In the genomic region with DNA sequence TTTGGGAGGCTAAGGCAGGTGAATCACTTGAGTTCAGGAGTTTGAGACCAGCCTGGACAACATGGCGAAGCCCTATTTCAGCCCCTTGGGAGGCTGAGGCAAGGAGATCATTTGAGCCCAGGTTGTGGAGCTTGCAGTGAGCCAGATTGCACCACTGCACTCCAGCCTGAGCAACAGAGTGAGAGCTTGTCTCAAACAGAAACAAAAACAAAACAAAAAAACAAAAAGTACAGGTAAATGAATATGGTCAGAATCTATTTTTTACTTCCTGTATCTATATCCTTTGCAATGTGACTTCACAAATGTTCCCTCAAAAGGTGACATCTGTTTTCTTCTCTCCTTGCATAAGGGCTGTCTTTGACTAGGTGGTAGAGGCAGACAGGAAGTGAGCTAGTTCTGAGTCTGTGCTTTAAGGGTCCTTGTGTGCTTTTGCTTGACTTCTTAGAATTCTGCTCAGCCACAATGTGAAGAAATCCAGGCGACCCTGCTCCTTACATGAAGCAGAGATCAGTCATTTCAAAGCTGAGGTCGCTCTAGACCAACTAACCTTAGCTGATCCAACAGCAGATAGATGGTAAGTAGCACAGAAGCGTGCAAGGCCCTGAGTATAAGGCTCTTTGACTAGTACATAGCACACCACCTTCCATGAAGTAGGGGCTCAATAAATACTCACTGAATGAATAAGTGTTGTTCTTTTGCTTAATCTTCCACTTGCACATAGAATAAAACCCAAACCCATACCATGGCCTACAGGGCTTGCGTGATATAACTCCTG, we compare ENCODE assay signal across 1 cellular context.
TF ChIP-seq lines count a peak whose summit lies in the region.

No MANE protein-coding gene starts in this region.

TF ChIP-seq in GM23338, 12 proteins besides CTCF, POLR2A, EP300 and RAD21 (continued from another document):
- TF ChIP-seq, protein P1, sequence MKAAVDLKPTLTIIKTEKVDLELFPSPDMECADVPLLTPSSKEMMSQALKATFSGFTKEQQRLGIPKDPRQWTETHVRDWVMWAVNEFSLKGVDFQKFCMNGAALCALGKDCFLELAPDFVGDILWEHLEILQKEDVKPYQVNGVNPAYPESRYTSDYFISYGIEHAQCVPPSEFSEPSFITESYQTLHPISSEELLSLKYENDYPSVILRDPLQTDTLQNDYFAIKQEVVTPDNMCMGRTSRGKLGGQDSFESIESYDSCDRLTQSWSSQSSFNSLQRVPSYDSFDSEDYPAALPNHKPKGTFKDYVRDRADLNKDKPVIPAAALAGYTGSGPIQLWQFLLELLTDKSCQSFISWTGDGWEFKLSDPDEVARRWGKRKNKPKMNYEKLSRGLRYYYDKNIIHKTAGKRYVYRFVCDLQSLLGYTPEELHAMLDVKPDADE (IDR thresholded peaks at IDR 0.05), result no peak
- TF ChIP-seq, protein P2, sequence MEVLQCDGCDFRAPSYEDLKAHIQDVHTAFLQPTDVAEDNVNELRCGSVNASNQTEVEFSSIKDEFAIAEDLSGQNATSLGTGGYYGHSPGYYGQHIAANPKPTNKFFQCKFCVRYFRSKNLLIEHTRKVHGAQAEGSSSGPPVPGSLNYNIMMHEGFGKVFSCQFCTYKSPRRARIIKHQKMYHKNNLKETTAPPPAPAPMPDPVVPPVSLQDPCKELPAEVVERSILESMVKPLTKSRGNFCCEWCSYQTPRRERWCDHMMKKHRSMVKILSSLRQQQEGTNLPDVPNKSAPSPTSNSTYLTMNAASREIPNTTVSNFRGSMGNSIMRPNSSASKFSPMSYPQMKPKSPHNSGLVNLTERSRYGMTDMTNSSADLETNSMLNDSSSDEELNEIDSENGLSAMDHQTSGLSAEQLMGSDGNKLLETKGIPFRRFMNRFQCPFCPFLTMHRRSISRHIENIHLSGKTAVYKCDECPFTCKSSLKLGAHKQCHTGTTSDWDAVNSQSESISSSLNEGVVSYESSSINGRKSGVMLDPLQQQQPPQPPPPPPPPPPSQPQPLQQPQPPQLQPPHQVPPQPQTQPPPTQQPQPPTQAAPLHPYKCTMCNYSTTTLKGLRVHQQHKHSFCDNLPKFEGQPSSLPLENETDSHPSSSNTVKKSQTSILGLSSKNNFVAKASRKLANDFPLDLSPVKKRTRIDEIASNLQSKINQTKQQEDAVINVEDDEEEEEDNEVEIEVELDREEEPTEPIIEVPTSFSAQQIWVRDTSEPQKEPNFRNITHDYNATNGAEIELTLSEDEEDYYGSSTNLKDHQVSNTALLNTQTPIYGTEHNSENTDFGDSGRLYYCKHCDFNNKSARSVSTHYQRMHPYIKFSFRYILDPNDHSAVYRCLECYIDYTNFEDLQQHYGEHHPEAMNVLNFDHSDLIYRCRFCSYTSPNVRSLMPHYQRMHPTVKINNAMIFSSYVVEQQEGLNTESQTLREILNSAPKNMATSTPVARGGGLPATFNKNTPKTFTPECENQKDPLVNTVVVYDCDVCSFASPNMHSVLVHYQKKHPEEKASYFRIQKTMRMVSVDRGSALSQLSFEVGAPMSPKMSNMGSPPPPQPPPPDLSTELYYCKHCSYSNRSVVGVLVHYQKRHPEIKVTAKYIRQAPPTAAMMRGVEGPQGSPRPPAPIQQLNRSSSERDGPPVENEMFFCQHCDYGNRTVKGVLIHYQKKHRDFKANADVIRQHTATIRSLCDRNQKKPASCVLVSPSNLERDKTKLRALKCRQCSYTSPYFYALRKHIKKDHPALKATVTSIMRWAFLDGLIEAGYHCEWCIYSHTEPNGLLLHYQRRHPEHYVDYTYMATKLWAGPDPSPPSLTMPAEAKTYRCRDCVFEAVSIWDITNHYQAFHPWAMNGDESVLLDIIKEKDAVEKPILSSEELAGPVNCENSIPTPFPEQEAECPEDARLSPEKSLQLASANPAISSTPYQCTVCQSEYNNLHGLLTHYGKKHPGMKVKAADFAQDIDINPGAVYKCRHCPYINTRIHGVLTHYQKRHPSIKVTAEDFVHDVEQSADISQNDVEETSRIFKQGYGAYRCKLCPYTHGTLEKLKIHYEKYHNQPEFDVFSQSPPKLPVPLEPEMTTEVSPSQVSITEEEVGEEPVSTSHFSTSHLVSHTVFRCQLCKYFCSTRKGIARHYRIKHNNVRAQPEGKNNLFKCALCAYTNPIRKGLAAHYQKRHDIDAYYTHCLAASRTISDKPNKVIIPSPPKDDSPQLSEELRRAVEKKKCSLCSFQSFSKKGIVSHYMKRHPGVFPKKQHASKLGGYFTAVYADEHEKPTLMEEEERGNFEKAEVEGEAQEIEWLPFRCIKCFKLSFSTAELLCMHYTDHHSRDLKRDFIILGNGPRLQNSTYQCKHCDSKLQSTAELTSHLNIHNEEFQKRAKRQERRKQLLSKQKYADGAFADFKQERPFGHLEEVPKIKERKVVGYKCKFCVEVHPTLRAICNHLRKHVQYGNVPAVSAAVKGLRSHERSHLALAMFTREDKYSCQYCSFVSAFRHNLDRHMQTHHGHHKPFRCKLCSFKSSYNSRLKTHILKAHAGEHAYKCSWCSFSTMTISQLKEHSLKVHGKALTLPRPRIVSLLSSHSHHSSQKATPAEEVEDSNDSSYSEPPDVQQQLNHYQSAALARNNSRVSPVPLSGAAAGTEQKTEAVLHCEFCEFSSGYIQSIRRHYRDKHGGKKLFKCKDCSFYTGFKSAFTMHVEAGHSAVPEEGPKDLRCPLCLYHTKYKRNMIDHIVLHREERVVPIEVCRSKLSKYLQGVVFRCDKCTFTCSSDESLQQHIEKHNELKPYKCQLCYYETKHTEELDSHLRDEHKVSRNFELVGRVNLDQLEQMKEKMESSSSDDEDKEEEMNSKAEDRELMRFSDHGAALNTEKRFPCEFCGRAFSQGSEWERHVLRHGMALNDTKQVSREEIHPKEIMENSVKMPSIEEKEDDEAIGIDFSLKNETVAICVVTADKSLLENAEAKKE (CRISPR knock-in tag; IDR thresholded peaks at IDR 0.05), result no peak
- no peak for TF ChIP-seq POLR2AphosphoS5 (IDR thresholded peaks at IDR 0.05; ENCODE audit: low read depth)
- no peak for TF ChIP-seq ZNF114 (CRISPR knock-in tag; IDR thresholded peaks at IDR 0.05)
